Comparison of ENCODE assay signal across 8 cellular contexts in genomic region chr13:23579886-23580706, GRCh38. TPM values are rescaled to one million over a fixed set of nuclear protein-coding genes. Genes with fewer than 3 reads are reported as not detected.
DNase-seq lines count a peak whose midpoint lies in the region; ATAC-seq and TF ChIP-seq lines count a peak whose summit lies in the region.

No MANE protein-coding gene starts in this region.

- CTCF ChIA-PET in CD4-positive, alpha-beta T cell (lab: Charles Lee) = no interaction called here

- H3K27me3 ChIP-seq in CD4-positive, alpha-beta T cell (ENCODE audit: control insufficient read depth, insufficient read depth, low read length) = peaks cover 35% of the 10 kb centered on the region
- peaks cover 34% of the 10 kb centered on the region for H3K27me3 ChIP-seq in HUES48 (ENCODE audit: control insufficient read depth, insufficient read depth, low read length)
- peaks cover 9 to 19% of the 10 kb centered on the region in 2 donors for H3K27me3 ChIP-seq in duodenal mucosa (ENCODE audit: control insufficient read depth in 1 of 2, insufficient read depth in 2 of 2, low read length in 2 of 2)

- no peaks in the 10 kb centered on the region for H3K36me3 ChIP-seq in HUES48 (ENCODE audit: control insufficient read depth, insufficient read depth, low read length)
- H3K36me3 ChIP-seq in duodenal mucosa (ENCODE audit: control insufficient read depth in 1 of 2, insufficient read depth in 2 of 2, low read length in 2 of 2) = no peaks in the 10 kb centered on the region

- no peak overlapping the region for H3K27ac ChIP-seq in CD4-positive, alpha-beta T cell (ENCODE audit: low read depth, low read length)
- H3K27ac ChIP-seq in HUES48 (ENCODE audit: low read depth, low read length) (no peak overlapping the region), duodenal mucosa (ENCODE audit: low read depth, low read length) (no peak overlapping the region)

- peaks cover 68% of the 10 kb centered on the region for H3K27me3 Mint-ChIP-seq in CD4-positive, alpha-beta T cell
- peaks cover 29 to 46% of the 10 kb centered on the region in 2 donors for H3K27me3 Mint-ChIP-seq in natural killer cell (ENCODE audit: low read depth in 2 of 2)

- H3K9ac ChIP-seq in HUES48 (ENCODE audit: low read depth, low read length) = no peak overlapping the region
- peak overlapping the region in 1 of 2 donors; percentile 6 for H3K9ac ChIP-seq in duodenal mucosa (ENCODE audit: low read depth in 1 of 2, low read length in 2 of 2)

- H3K4me1 Mint-ChIP-seq in CD4-positive, alpha-beta T cell (ENCODE audit: low read depth) = peaks cover 22% of the 10 kb centered on the region
- H3K4me1 Mint-ChIP-seq in natural killer cell = peaks cover 26 to 27% of the 10 kb centered on the region in 2 donors

- TF ChIP-seq CTCF in CD4-positive, alpha-beta T cell (IDR thresholded peaks at IDR 0.05) = no peak
- TF ChIP-seq CTCF in natural killer cell (IDR thresholded peaks at IDR 0.05) = no peak

- H3K9me3 ChIP-seq in CD4-positive, alpha-beta T cell (ENCODE audit: control insufficient read depth, low read length) = no peaks in the 10 kb centered on the region
- H3K9me3 ChIP-seq in HUES48 (ENCODE audit: control insufficient read depth, insufficient read depth, low read length) (no peaks in the 10 kb centered on the region), duodenal mucosa (ENCODE audit: control insufficient read depth in 1 of 2, low read length in 2 of 2) (no peaks in the 10 kb centered on the region)

- POLR2A ChIA-PET in CD4-positive, alpha-beta T cell (lab: Charles Lee) = no interaction called here

- no peak overlapping the region for H3K27ac Mint-ChIP-seq in CD4-positive, alpha-beta T cell
- H3K27ac Mint-ChIP-seq in natural killer cell = peak overlapping the region in 1 of 2 donors; percentile 51

- no peak for ATAC-seq in CD4-positive, alpha-beta T cell (ENCODE audit: poor library complexity)
- ATAC-seq in natural killer cell (no peak), GM19324 (IDR thresholded peaks at IDR 0.05; ENCODE audit: low FRiP score, unreplicated experiment) (no peak), HG03039 (IDR thresholded peaks at IDR 0.05; ENCODE audit: unreplicated experiment) (no peak)

- no peaks in the 10 kb centered on the region for H3K9me3 Mint-ChIP-seq in CD4-positive, alpha-beta T cell
- H3K9me3 Mint-ChIP-seq in natural killer cell = no peaks in the 10 kb centered on the region

- peak overlapping the region; percentile 81 for H3K4me3 Mint-ChIP-seq in CD4-positive, alpha-beta T cell
- H3K4me3 Mint-ChIP-seq in natural killer cell = peak overlapping the region; percentile 79

- intact Hi-C loops in CD4-positive, alpha-beta T cell (cut with DNase I, micrococcal nuclease) = loop anchor here (2.0 to 10.0 kb wide), 7 partner anchors 113 to 1975 kb away; partner anchors contain the start of genes MICU2 (in 1 of the 2), MIPEP (in 1 of the 2) and SPATA13 (in 1 of the 2)
- intact Hi-C loops in natural killer cell (cut with micrococcal nuclease) = loop anchor here (5.0 kb wide), 1 partner anchor 307 kb away; the partner anchor contains the start of gene MIPEP

- H3K4me1 ChIP-seq in HUES48 (ENCODE audit: control insufficient read depth, insufficient read depth, low read length) (peaks cover 10% of the 10 kb centered on the region), duodenal mucosa (ENCODE audit: control insufficient read depth in 1 of 2, insufficient read depth in 2 of 2, low read length in 2 of 2) (peaks cover 4 to 5% of the 10 kb centered on the region in 2 donors)

- peak overlapping the region; percentile 93 for H3K4me3 ChIP-seq in HUES48 (ENCODE audit: low read depth, low read length)
- H3K4me3 ChIP-seq in duodenal mucosa (ENCODE audit: low read depth in 1 of 2, low read length in 2 of 2) = peak overlapping the region; percentile 79 to 88

- H3K36me3 Mint-ChIP-seq in CD4-positive, alpha-beta T cell (ENCODE audit: low read depth) = no peaks in the 10 kb centered on the region
- H3K36me3 Mint-ChIP-seq in natural killer cell = peaks cover 7% of the 10 kb centered on the region

- DNase-seq in CD4-positive, alpha-beta T cell = no peak
- DNase-seq in natural killer cell (no peak), DMS153 treated with DMSO at 0.1 percent for 48 hours (lab: John Stamatoyannopoulos, UW; ENCODE audit: unreplicated experiment) (no peak), NCI-H446 (lab: John Stamatoyannopoulos, UW) (no peak)

RNA-seq across cellular contexts. Expression of gene TNFRSF19, which starts 9.9 kb away (rescaled TPM):
- total RNA-seq in CD4-positive, alpha-beta T cell = not detected
- total RNA-seq in natural killer cell = under 1 TPM; 0.07 to 0.60 (median 0.36) TPM
